ENCODE assay signal across 10 cellular contexts in genomic region chr19:1066251-1066747, GRCh38. TPM values are rescaled to one million over a fixed set of nuclear protein-coding genes. Genes with fewer than 3 reads are reported as not detected.
A peak's percentile ranks its signal among the peaks of the same experiment; 100 is the strongest.
DNase-seq lines count a peak whose midpoint lies in the region; ATAC-seq and TF ChIP-seq lines count a peak whose summit lies in the region.
"Had no signal": no experiment of that assay in that cellular context is flagged by ENCODE, and none has a peak within 500 bp of the region (broad histone marks: within the 10 kb centered on the region; RNA-seq: fewer than 3 reads in every experiment).

No MANE protein-coding gene starts in this region.

- H3K27me3 Mint-ChIP-seq in dendritic cell treated with granulocyte-macrophage colony-stimulating factor and Interleukin-4, amounts not matched to agents 40 ng/mL and 50 ng/mL, for 4 days = peaks cover 4% of the 10 kb centered on the region
- peaks cover 28% of the 10 kb centered on the region for H3K27me3 Mint-ChIP-seq in progenitor cell of endocrine pancreas

- POLR2A ChIA-PET in SK-N-SH (lab: Yijun Ruan, JAX) = interaction anchor here (0.7 to 1.4 kb wide), 3 partner anchors 11 to 82 kb away, joined by 3 to 5 read pairs (median 5); partner anchors contain the start of gene WDR18

- no peak overlapping the region for H3K9ac ChIP-seq in SK-N-SH

- no peaks in the 10 kb centered on the region for H4K20me1 ChIP-seq in SK-N-SH (ENCODE audit: insufficient read depth)

- peaks cover 37% of the 10 kb centered on the region for H3K27me3 ChIP-seq in SK-N-SH (ENCODE audit: insufficient read depth)
- H3K27me3 ChIP-seq in tibial nerve = peaks cover 2 to 59% of the 10 kb centered on the region in 2 donors

- H2AFZ ChIP-seq in SK-N-SH (ENCODE audit: low read depth) = no peak overlapping the region

- TF ChIP-seq RAD21 in SK-N-SH (IDR thresholded peaks at IDR 0.05; ENCODE audit: low read length) = no peak

- CTCF ChIA-PET in SK-N-SH (lab: Yijun Ruan, JAX) = interaction anchor here (1.3 to 3.5 kb wide), 5 partner anchors 10 to 47 kb away, joined by 5 to 24 read pairs (median 5); no protein-coding TSS in a partner anchor

- H3K4me3 ChIP-seq in SK-N-SH (ENCODE audit: low read depth in 2 of 2, low read length in 1 of 2) = no peak overlapping the region; a peak in 1 of 4 replicates
- H3K4me3 ChIP-seq in tibial nerve = peak overlapping the region in 2 of 4 donors; percentile 47 to 55

- TF ChIP-seq EP300 in SK-N-SH (IDR thresholded peaks at IDR 0.05; ENCODE audit: borderline replicate concordance in 1 of 2, low read depth in 1 of 2, low read length in 1 of 2) (no peak), tibial nerve (IDR thresholded peaks at IDR 0.05) (no peak)

- 15% methylated on average over 6 of the region's 17 CpGs for WGBS in SK-N-SH (ENCODE audit: low lambda C conversion rate)
- WGBS in tibial nerve, 2 donors = 34 to 49% methylated on average over 15 to 17 of the region's 17 CpGs

- peak overlapping the region; percentile 97 for H3K4me3 Mint-ChIP-seq in dendritic cell treated with granulocyte-macrophage colony-stimulating factor and Interleukin-4, amounts not matched to agents 40 ng/mL and 50 ng/mL, for 4 days
- H3K4me3 Mint-ChIP-seq in progenitor cell of endocrine pancreas (ENCODE audit: low read depth) = no peak overlapping the region

- H3F3A ChIP-seq in SK-N-SH (replicated peaks; ENCODE audit: insufficient read depth) = peaks cover 10% of the 10 kb centered on the region

- DNase-seq in SK-N-SH (peak; percentile 67), progenitor cell of endocrine pancreas (ENCODE audit: low spot score, unreplicated experiment) (no peak), tibial nerve (ENCODE audit: low spot score in 2 of 2) (no peak), Ammon's horn (ENCODE audit: low spot score) (no peak)
- no peak for DNase-seq in stimulated activated CD4-positive, alpha-beta T cell treated with anti-CD3 and anti-CD28 coated beads, Interleukin-15, amount 100 ng/mL, for 24 hours
- DNase-seq: NCI-H524 treated with DMSO at 0.1 percent for 48 hours, retina had no signal

- no peaks in the 10 kb centered on the region for H3K9me3 Mint-ChIP-seq in dendritic cell treated with granulocyte-macrophage colony-stimulating factor and Interleukin-4, amounts not matched to agents 40 ng/mL and 50 ng/mL, for 4 days
- no peaks in the 10 kb centered on the region for H3K9me3 Mint-ChIP-seq in progenitor cell of endocrine pancreas (ENCODE audit: low read depth)

- peaks cover 58% of the 10 kb centered on the region for H3K36me3 Mint-ChIP-seq in dendritic cell treated with granulocyte-macrophage colony-stimulating factor and Interleukin-4, amounts not matched to agents 40 ng/mL and 50 ng/mL, for 4 days (ENCODE audit: low read depth)
- no peaks in the 10 kb centered on the region for H3K36me3 Mint-ChIP-seq in progenitor cell of endocrine pancreas (ENCODE audit: insufficient read depth)

- H3K36me3 ChIP-seq in SK-N-SH (replicated peaks in 1 of 2; ENCODE audit: control insufficient read depth in 1 of 2, insufficient read depth in 2 of 2, low read length in 1 of 2) (no peaks in the 10 kb centered on the region), KOPT-K1 (ENCODE audit: insufficient read depth, low read length) (peaks cover 27% of the 10 kb centered on the region), tibial nerve (no peaks in the 10 kb centered on the region)

- intact Hi-C loops in dendritic cell treated with granulocyte-macrophage colony-stimulating factor and Interleukin-4, amounts not matched to agents 40 ng/mL and 50 ng/mL, for 4 days (cut with micrococcal nuclease) = loop anchor here (5.0 kb wide), 2 partner anchors 36 to 44 kb away; partner anchors contain the start of genes GPX4, RNU6-2 and TMEM259

- H3K4me1 ChIP-seq in SK-N-SH (ENCODE audit: control insufficient read depth in 1 of 2, insufficient read depth in 2 of 2, low read depth in 1 of 2, low read length in 1 of 2) (peaks cover 0 to 20% of the 10 kb centered on the region in 2 experiments; a peak in 1 of 4 replicates), tibial nerve (peaks cover 0 to 60% (median 19%) of the 10 kb centered on the region in 4 donors)

- peak overlapping the region; percentile 69; the same call in 1 of the 2 replicates for H3K4me2 ChIP-seq in SK-N-SH

- no peak for ATAC-seq in SK-N-SH treated with all-trans-retinoic acid at 6 μM for 48 hours

- H3K27ac ChIP-seq in SK-N-SH (ENCODE audit: low read depth in 2 of 2, low read length in 1 of 2) (no peak overlapping the region), KOPT-K1 (ENCODE audit: low read depth, low read length, poor library complexity, severe bottlenecking) (peak overlapping the region; percentile 98), tibial nerve (peak overlapping the region in 1 of 4 donors; percentile 87)

- no peak for TF ChIP-seq CTCF in SK-N-SH (IDR thresholded peaks at IDR 0.05)
- TF ChIP-seq CTCF in progenitor cell of endocrine pancreas (IDR thresholded peaks at IDR 0.05; ENCODE audit: unreplicated experiment) = no peak
- no peak for TF ChIP-seq CTCF in tibial nerve (IDR thresholded peaks at IDR 0.05)

- H3K79me2 ChIP-seq in SK-N-SH (ENCODE audit: insufficient read depth) = no peaks in the 10 kb centered on the region

- H3K9me3 ChIP-seq in SK-N-SH = no peaks in the 10 kb centered on the region
- no peaks in the 10 kb centered on the region for H3K9me3 ChIP-seq in KOPT-K1 (ENCODE audit: insufficient read depth, low read length, poor library complexity, severe bottlenecking)
- H3K9me3 ChIP-seq in tibial nerve = peaks cover 0 to 4% (median 0%) of the 10 kb centered on the region in 4 donors

- peak overlapping the region; percentile 91 for H3K27ac Mint-ChIP-seq in dendritic cell treated with granulocyte-macrophage colony-stimulating factor and Interleukin-4, amounts not matched to agents 40 ng/mL and 50 ng/mL, for 4 days
- H3K27ac Mint-ChIP-seq in progenitor cell of endocrine pancreas = peak overlapping the region; percentile 24

- peaks cover 47% of the 10 kb centered on the region for H3K4me1 Mint-ChIP-seq in dendritic cell treated with granulocyte-macrophage colony-stimulating factor and Interleukin-4, amounts not matched to agents 40 ng/mL and 50 ng/mL, for 4 days (ENCODE audit: low read depth)
- peaks cover 1% of the 10 kb centered on the region for H3K4me1 Mint-ChIP-seq in progenitor cell of endocrine pancreas (ENCODE audit: low read depth)

- TF ChIP-seq POLR2A in tibial nerve (IDR thresholded peaks at IDR 0.05) = no peak

- no peaks in the 10 kb centered on the region for H3K9me2 ChIP-seq in SK-N-SH

TF ChIP-seq in SK-N-SH, 30 proteins besides CTCF, POLR2A, EP300 and RAD21:
- TF ChIP-seq, protein P1, sequence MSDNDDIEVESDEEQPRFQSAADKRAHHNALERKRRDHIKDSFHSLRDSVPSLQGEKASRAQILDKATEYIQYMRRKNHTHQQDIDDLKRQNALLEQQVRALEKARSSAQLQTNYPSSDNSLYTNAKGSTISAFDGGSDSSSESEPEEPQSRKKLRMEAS (IDR thresholded peaks at IDR 0.05; ENCODE audit: low read depth) = no peak
- TF ChIP-seq MXI1 (IDR thresholded peaks at IDR 0.05; ENCODE audit: low read depth, low read length) (no peak), SIN3A (IDR thresholded peaks at IDR 0.05; ENCODE audit: borderline replicate concordance, low read depth, low read length) (no peak)

TF ChIP-seq in SK-N-SH treated with all-trans-retinoic acid at 6 μM for 48 hours, 23 proteins besides CTCF, POLR2A, EP300 and RAD21 (continues in another document):
- TF ChIP-seq RARB (CRISPR knock-in tag; IDR thresholded peaks at IDR 0.05) (no peak), CSDC2 (CRISPR knock-in tag; IDR thresholded peaks at IDR 0.05) (no peak), ZC3H10 (CRISPR knock-in tag; IDR thresholded peaks at IDR 0.05) (no peak)
- TF ChIP-seq, protein P2, sequence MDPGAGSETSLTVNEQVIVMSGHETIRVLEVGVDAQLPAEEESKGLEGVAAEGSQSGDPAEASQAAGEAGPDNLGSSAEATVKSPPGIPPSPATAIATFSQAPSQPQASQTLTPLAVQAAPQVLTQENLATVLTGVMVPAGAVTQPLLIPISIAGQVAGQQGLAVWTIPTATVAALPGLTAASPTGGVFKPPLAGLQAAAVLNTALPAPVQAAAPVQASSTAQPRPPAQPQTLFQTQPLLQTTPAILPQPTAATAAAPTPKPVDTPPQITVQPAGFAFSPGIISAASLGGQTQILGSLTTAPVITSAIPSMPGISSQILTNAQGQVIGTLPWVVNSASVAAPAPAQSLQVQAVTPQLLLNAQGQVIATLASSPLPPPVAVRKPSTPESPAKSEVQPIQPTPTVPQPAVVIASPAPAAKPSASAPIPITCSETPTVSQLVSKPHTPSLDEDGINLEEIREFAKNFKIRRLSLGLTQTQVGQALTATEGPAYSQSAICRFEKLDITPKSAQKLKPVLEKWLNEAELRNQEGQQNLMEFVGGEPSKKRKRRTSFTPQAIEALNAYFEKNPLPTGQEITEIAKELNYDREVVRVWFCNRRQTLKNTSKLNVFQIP (CRISPR knock-in tag; IDR thresholded peaks at IDR 0.05; ENCODE audit: borderline replicate concordance, low read depth) = no peak

RNA-seq across cellular contexts. Expression of gene ARHGAP45, which starts 0.7 kb away (rescaled TPM):
- 2.8 and 4.2 TPM in 2 replicates for polyA plus RNA-seq in SK-N-SH (2012; rRNA removed)
- polyA plus RNA-seq in SK-N-SH (2012; cell fraction: cytosol; rRNA removed) = 1.7 and 2.5 TPM in 2 replicates
- 5.9 and 9.7 TPM in 2 replicates for polyA plus RNA-seq in SK-N-SH (2012; cell fraction: nucleus; rRNA removed)
- total RNA-seq in progenitor cell of endocrine pancreas = 6.1 and 8.1 TPM in 2 replicates
- total RNA-seq in tibial nerve = 10 to 100 TPM; 28.4 to 66.9 (median 38.6) TPM

RNA-seq across cellular contexts. Expression of gene ABCA7, which starts 26.4 kb away (rescaled TPM):
- polyA plus RNA-seq in SK-N-SH (2012; rRNA removed) = 7.8 and 8.3 TPM in 2 replicates
- polyA plus RNA-seq in SK-N-SH (2012; cell fraction: cytosol; rRNA removed) = 3.1 and 3.9 TPM in 2 replicates
- 53.6 and 91.8 TPM in 2 replicates for polyA plus RNA-seq in SK-N-SH (2012; cell fraction: nucleus; rRNA removed)
- total RNA-seq in progenitor cell of endocrine pancreas (54.6 and 57.3 TPM in 2 replicates), tibial nerve (10 to 100 TPM in 3 of 4 donors, 1 to 10 TPM in 1; 9.6 to 25.8 (median 13.7) TPM)

RNA-seq across cellular contexts. Expression of gene POLR2E, which starts 28.9 kb away (rescaled TPM):
- 238 and 283 TPM in 2 replicates for polyA plus RNA-seq in SK-N-SH (2012; rRNA removed)
- 143 and 208 TPM in 2 replicates for polyA plus RNA-seq in SK-N-SH (2012; cell fraction: cytosol; rRNA removed)
- polyA plus RNA-seq in SK-N-SH (2012; cell fraction: nucleus; rRNA removed) = 134 and 138 TPM in 2 replicates
- total RNA-seq in progenitor cell of endocrine pancreas (161 TPM in 2 replicates), tibial nerve (100 to 1,000 TPM in 3 of 4 donors, 10 to 100 TPM in 1; 81.6 to 136 (median 121) TPM)

RNA-seq across cellular contexts. Expression of gene GPX4, which starts 37.5 kb away (rescaled TPM):
- polyA plus RNA-seq in SK-N-SH (2012; rRNA removed) = 566 and 925 TPM in 2 replicates
- 591 and 700 TPM in 2 replicates for polyA plus RNA-seq in SK-N-SH (2012; cell fraction: cytosol; rRNA removed)
- 511 and 671 TPM in 2 replicates for polyA plus RNA-seq in SK-N-SH (2012; cell fraction: nucleus; rRNA removed)
- 231 and 236 TPM in 2 replicates for total RNA-seq in progenitor cell of endocrine pancreas
- total RNA-seq in tibial nerve = 100 to 1,000 TPM; 337 to 518 (median 493) TPM

RNA-seq across cellular contexts. Expression of gene CNN2, which starts 39.9 kb away (rescaled TPM):
- polyA plus RNA-seq in SK-N-SH (2012; rRNA removed) = 152 and 279 TPM in 2 replicates
- polyA plus RNA-seq in SK-N-SH (2012; cell fraction: cytosol; rRNA removed) = 125 and 167 TPM in 2 replicates
- polyA plus RNA-seq in SK-N-SH (2012; cell fraction: nucleus; rRNA removed) = 199 and 204 TPM in 2 replicates
- 225 and 226 TPM in 2 replicates for total RNA-seq in progenitor cell of endocrine pancreas
- total RNA-seq in tibial nerve = 100 to 1,000 TPM in 1 of 4 donors, 10 to 100 TPM in 3; 69.9 to 122 (median 79.4) TPM
